Comparison of ENCODE assay signal across 8 cellular contexts in genomic region chr1:232630894-232631195, GRCh38. TPM values are rescaled to one million over a fixed set of nuclear protein-coding genes. Genes with fewer than 3 reads are reported as not detected.
DNase-seq lines count a peak whose midpoint lies in the region; ATAC-seq and TF ChIP-seq lines count a peak whose summit lies in the region.

No MANE protein-coding gene starts in this region.

- DNase-seq in left ventricle myocardium inferior (no peak), cardiac septum (ENCODE audit: low spot score) (no peak), brain microvascular endothelial cell (no peak), left colon (no peak)

- no peaks in the 10 kb centered on the region for H3K36me3 ChIP-seq in left ventricle myocardium inferior
- no peaks in the 10 kb centered on the region for H3K36me3 ChIP-seq in brain microvascular endothelial cell (replicated peaks)
- H3K36me3 ChIP-seq in mesodermal cell (ENCODE audit: control insufficient read depth, insufficient read depth, low read length): no peaks in the 10 kb centered on the region
- no peaks in the 10 kb centered on the region for H3K36me3 ChIP-seq in urinary bladder (ENCODE audit: insufficient read depth)

- H3K4me3 ChIP-seq in left ventricle myocardium inferior (peak overlapping the region; percentile 91), brain microvascular endothelial cell (ENCODE audit: low read depth, low read length) (peak overlapping the region; percentile 66), mesodermal cell (ENCODE audit: extremely low read depth, insufficient read depth, low read length, poor library complexity, severe bottlenecking) (peak overlapping the region; percentile 68), urinary bladder (ENCODE audit: low read depth, low read length) (no peak overlapping the region)

- no peak for TF ChIP-seq CTCF in left ventricle myocardium inferior (IDR thresholded peaks at IDR 0.05; ENCODE audit: borderline replicate concordance)
- TF ChIP-seq CTCF in brain microvascular endothelial cell (IDR thresholded peaks at IDR 0.05; ENCODE audit: low read depth, low read length, missing control alignments): no peak

- H3K9me3 ChIP-seq in left ventricle myocardium inferior (replicated peaks): no peaks in the 10 kb centered on the region
- H3K9me3 ChIP-seq in mesodermal cell (ENCODE audit: control insufficient read depth, low read length): no peaks in the 10 kb centered on the region

- ATAC-seq in left colon (no peak), GM18867 (IDR thresholded peaks at IDR 0.05; ENCODE audit: unreplicated experiment) (no peak), HG03135 (IDR thresholded peaks at IDR 0.05; ENCODE audit: unreplicated experiment) (no peak)

- H3K27ac ChIP-seq in left ventricle myocardium inferior (replicated peaks) (peak overlapping the region; percentile 95), brain microvascular endothelial cell (no peak overlapping the region), mesodermal cell (ENCODE audit: low read depth, low read length, severe bottlenecking) (peak overlapping the region; percentile 87), urinary bladder (ENCODE audit: low read depth) (peak overlapping the region; percentile 48)

- WGBS in mesodermal cell (ENCODE audit: insufficient coverage in 2 of 2), 2 experiments: 0% methylated on average over 2 to 4 of the region's 8 CpGs
- 5% methylated on average over 8 of the region's 8 CpGs for WGBS in urinary bladder

- intact Hi-C loops in left ventricle myocardium inferior (cut with micrococcal nuclease) (no loop called here), cardiac septum (cut with DNase I) (loop anchor here (5.0 kb wide), 1 partner anchor 321 kb away; the partner anchor contains the start of gene NTPCR), left colon (cut with DNase I, micrococcal nuclease) (loop anchor here in 1 of 2 donors (10.0 kb wide), 1 partner anchor 324 kb away; the partner anchor contains the start of gene NTPCR)

- peaks cover 46% of the 10 kb centered on the region for H3K4me1 ChIP-seq in left ventricle myocardium inferior
- H3K4me1 ChIP-seq in mesodermal cell (ENCODE audit: control insufficient read depth, insufficient read depth, low read length, poor library complexity, severe bottlenecking): no peaks in the 10 kb centered on the region
- H3K4me1 ChIP-seq in urinary bladder (ENCODE audit: insufficient read depth): no peaks in the 10 kb centered on the region

- in situ Hi-C loops in brain microvascular endothelial cell (cut with HindIII; ENCODE audit: low pct_ligation_motif_present, low sequenced_read_pairs): no loop called here

- no peaks in the 10 kb centered on the region for H3K27me3 ChIP-seq in left ventricle myocardium inferior (ENCODE audit: low read depth)
- no peaks in the 10 kb centered on the region for H3K27me3 ChIP-seq in brain microvascular endothelial cell (replicated peaks)

RNA-seq across cellular contexts. Expression of gene SIPA1L2, which starts 0.9 kb away (rescaled TPM):
- total RNA-seq in left ventricle myocardium inferior: 127 TPM
- 98.7 TPM for total RNA-seq in cardiac septum
- polyA plus RNA-seq in mesodermal cell (2013, experiment 1 of 2): 69.3 TPM
- polyA plus RNA-seq in mesodermal cell (2013, experiment 2 of 2): 74.6 TPM
- 50.8 TPM for total RNA-seq in urinary bladder
- 11.8 TPM for polyA plus RNA-seq in urinary bladder
- 10 to 100 TPM; 76.5 to 89.8 TPM for total RNA-seq in left colon
